Comparison of ENCODE assay signal across 8 cellular contexts in the genomic region with DNA sequence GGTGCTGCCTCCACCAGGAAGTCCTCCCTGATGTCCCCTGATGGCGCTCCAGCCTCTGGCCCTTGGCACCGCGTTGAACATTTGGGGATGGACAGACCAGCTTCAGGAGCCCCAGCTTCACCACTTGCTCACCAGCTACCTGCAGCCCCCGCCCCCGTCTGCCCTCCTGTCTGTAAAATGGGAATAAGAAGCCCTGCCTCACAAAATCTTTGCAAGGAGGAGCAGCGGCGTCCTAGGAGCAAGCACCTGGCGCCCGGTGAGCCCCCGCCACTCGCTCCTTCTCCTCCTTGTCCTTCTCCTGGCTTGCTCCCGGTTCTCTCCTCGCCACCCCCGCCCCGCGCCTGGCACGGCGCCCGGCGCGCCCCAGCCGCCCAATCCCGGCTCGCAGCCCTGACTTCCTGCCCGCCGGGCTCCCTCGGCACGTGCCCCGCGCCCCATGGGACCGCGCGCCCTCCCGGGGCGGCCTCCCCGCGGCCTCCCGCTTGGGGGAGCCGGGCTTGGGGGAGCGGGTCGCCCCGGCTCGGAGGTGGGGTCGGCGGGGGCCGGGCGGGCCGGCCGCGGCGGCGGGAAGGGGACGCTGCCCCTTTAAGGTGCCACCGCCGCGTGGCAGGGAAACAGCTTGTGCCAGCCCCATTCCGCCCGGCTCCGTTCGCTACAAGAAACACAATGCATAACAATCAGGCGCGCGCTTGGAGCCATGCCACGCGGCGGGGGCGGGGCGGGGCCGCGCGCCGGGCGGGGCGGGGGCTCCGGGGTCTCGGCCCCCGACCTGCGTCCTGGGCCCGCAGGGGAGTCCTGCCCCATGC. TPM values are rescaled to one million over a fixed set of nuclear protein-coding genes. Genes with fewer than 3 reads are reported as not detected.
A peak's percentile ranks its signal among the peaks of the same experiment; 100 is the strongest.
DNase-seq lines count a peak whose midpoint lies in the region; ATAC-seq and TF ChIP-seq lines count a peak whose summit lies in the region.

No MANE protein-coding gene starts in this region.

- in situ Hi-C loops in SK-MEL-5 (cut with HindIII; ENCODE audit: low pct_unique_long_range_greater_than_20kb, low sequenced_read_pairs) = no loop called here

- no peaks in the 10 kb centered on the region for H3K9me3 Mint-ChIP-seq in Calu3 (ENCODE audit: low read depth, unreplicated experiment)
- no peaks in the 10 kb centered on the region for H3K9me3 Mint-ChIP-seq in activated naive CD4-positive, alpha-beta T cell treated with anti-CD3 and anti-CD28 coated beads, Interleukin-2, amount 50 U/mL, for 24 hours

- peak overlapping the region; percentile 99 for H3K4me2 ChIP-seq in Karpas-422 (ENCODE audit: low read depth, low read length, poor library complexity, severe bottlenecking)

- no peaks in the 10 kb centered on the region for H3K9me2 ChIP-seq in Karpas-422 (replicated peaks; ENCODE audit: insufficient read depth, low read length)

- no peak overlapping the region for H3K27ac ChIP-seq in Karpas-422 (ENCODE audit: low read length)

- 0 out of 2 replicates have a peak, but pooled peaks cover 4% of the 10 kb centered on the region for H3K27me3 ChIP-seq in Karpas-422 (ENCODE audit: low read length)

- peak overlapping the region; percentile 75 for H3K27ac Mint-ChIP-seq in Calu3 (ENCODE audit: unreplicated experiment)
- no peak overlapping the region for H3K27ac Mint-ChIP-seq in activated naive CD4-positive, alpha-beta T cell treated with anti-CD3 and anti-CD28 coated beads, Interleukin-2, amount 50 U/mL, for 24 hours

- H3K4me1 Mint-ChIP-seq in Calu3 (ENCODE audit: low read depth, unreplicated experiment) = peaks cover 48% of the 10 kb centered on the region
- peaks cover 9% of the 10 kb centered on the region for H3K4me1 Mint-ChIP-seq in activated naive CD4-positive, alpha-beta T cell treated with anti-CD3 and anti-CD28 coated beads, Interleukin-2, amount 50 U/mL, for 24 hours

- intact Hi-C loops in Calu3 (cut with micrococcal nuclease; ENCODE audit: unreplicated experiment) = loop anchor here (1.0 to 5.0 kb wide), 7 partner anchors 15 to 480 kb away; partner anchors contain the start of gene PSMD3
- intact Hi-C loops in cardiac septum (cut with DNase I) = loop anchor here (5.0 kb wide), 1 partner anchor 45 kb away; no protein-coding TSS in a partner anchor

- DNase-seq in Calu3 (peak; percentile 100), Karpas-422 (peak; percentile 82), SK-MEL-5 (ENCODE audit: low read depth, low spot score) (peak; percentile 73), cardiac septum (ENCODE audit: low spot score) (peak; percentile 81), pulmonary artery endothelial cell (ENCODE audit: low read depth, low spot score) (peak; percentile 15)

- H2AFZ ChIP-seq in Karpas-422 (ENCODE audit: low read length) = 0 out of 2 replicates have a peak overlapping the region, but pooled peaks have one; percentile 58

- no peaks in the 10 kb centered on the region for H3K36me3 ChIP-seq in Karpas-422 (ENCODE audit: insufficient read depth, low read length)

- H3K9me3 ChIP-seq in Karpas-422 (ENCODE audit: low read length) = no peaks in the 10 kb centered on the region

- ATAC-seq in HG03378 (IDR thresholded peaks at IDR 0.05; ENCODE audit: unreplicated experiment) = no peak
- ATAC-seq in GM21423 (IDR thresholded peaks at IDR 0.05; ENCODE audit: unreplicated experiment) = no peak

- CTCF ChIA-PET in Calu3 (lab: Charles Lee) = interaction anchor here (0.6 to 161.2 kb wide), 43 partner anchors 3 to 1090 kb away, joined by 3 to 42089 read pairs (median 6); partner anchors contain the start of genes CSF3, ERBB2, GRB7 and GSDMA

- no peaks in the 10 kb centered on the region for H3K79me2 ChIP-seq in Karpas-422 (ENCODE audit: low read length)

- peak overlapping the region; percentile 76 for H3K4me3 Mint-ChIP-seq in Calu3 (ENCODE audit: low read depth, unreplicated experiment)
- H3K4me3 Mint-ChIP-seq in activated naive CD4-positive, alpha-beta T cell treated with anti-CD3 and anti-CD28 coated beads, Interleukin-2, amount 50 U/mL, for 24 hours = peak overlapping the region; percentile 82

- no TSS peak for BruUV-seq in Calu3 (replicated peaks; lab: Mats Ljungman, UMichigan)

- H3K9ac ChIP-seq in Karpas-422 (ENCODE audit: low read length) = peak overlapping the region; percentile 72

- H3K36me3 Mint-ChIP-seq in Calu3 (ENCODE audit: insufficient read depth, unreplicated experiment) = peaks cover 64% of the 10 kb centered on the region
- no peaks in the 10 kb centered on the region for H3K36me3 Mint-ChIP-seq in activated naive CD4-positive, alpha-beta T cell treated with anti-CD3 and anti-CD28 coated beads, Interleukin-2, amount 50 U/mL, for 24 hours

- no peaks in the 10 kb centered on the region for H4K20me1 ChIP-seq in Karpas-422 (ENCODE audit: insufficient read depth, low read depth, low read length)

- peak overlapping the region; percentile 73 for H3K4me3 ChIP-seq in Karpas-422 (ENCODE audit: low read length)

- peaks cover 94% of the 10 kb centered on the region for H3K27me3 Mint-ChIP-seq in Calu3 (ENCODE audit: unreplicated experiment)
- peaks cover 5% of the 10 kb centered on the region for H3K27me3 Mint-ChIP-seq in activated naive CD4-positive, alpha-beta T cell treated with anti-CD3 and anti-CD28 coated beads, Interleukin-2, amount 50 U/mL, for 24 hours

- no peak for TF ChIP-seq CTCF in Calu3 (IDR thresholded peaks at IDR 0.05; ENCODE audit: unreplicated experiment)

- H3K4me1 ChIP-seq in Karpas-422 (ENCODE audit: low read length) = peaks cover 36% of the 10 kb centered on the region

RNA-seq across cellular contexts. Expression of gene PPP1R1B, which starts 9.1 kb away (rescaled TPM):
- total RNA-seq in Calu3 (2022) (8.3 and 11.1 TPM in 2 replicates), cardiac septum (1.2 TPM), pulmonary artery endothelial cell (not detected in 2 replicates)
- total RNA-seq in Karpas-422 (2014; rRNA removed; shearing (Covaris generic); ENCODE audit: low replicate concordance) = not detected in 2 replicates
- total RNA-seq in SK-MEL-5 (2014; rRNA removed; shearing (Covaris generic)) = 0.08 TPM in 1 of 2 replicates, not detected in the other
- not detected in 2 replicates for polyA plus RNA-seq in SK-MEL-5 (2015; cell fraction: cytosol; rRNA removed)
- polyA plus RNA-seq in SK-MEL-5 (2015; cell fraction: nucleus; rRNA removed) = not detected in 2 replicates

RNA-seq across cellular contexts. Expression of gene NEUROD2, which starts 9.9 kb away (rescaled TPM):
- total RNA-seq in Calu3 (2022) (not detected in 2 replicates), cardiac septum (0.08 TPM), pulmonary artery endothelial cell (not detected in 2 replicates)
- not detected in 2 replicates for total RNA-seq in Karpas-422 (2014; rRNA removed; shearing (Covaris generic); ENCODE audit: low replicate concordance)
- not detected in 2 replicates for total RNA-seq in SK-MEL-5 (2014; rRNA removed; shearing (Covaris generic))
- polyA plus RNA-seq in SK-MEL-5 (2015; cell fraction: cytosol; rRNA removed) = not detected in 2 replicates
- polyA plus RNA-seq in SK-MEL-5 (2015; cell fraction: nucleus; rRNA removed) = not detected in 2 replicates

RNA-seq across cellular contexts. Expression of gene STARD3, which starts 19.3 kb away (rescaled TPM):
- 2,579 and 2,697 TPM in 2 replicates for total RNA-seq in Calu3 (2022)
- total RNA-seq in Karpas-422 (2014; rRNA removed; shearing (Covaris generic); ENCODE audit: low replicate concordance) = 42.9 and 43.5 TPM in 2 replicates
- total RNA-seq in SK-MEL-5 (2014; rRNA removed; shearing (Covaris generic)) = 21.2 and 32.9 TPM in 2 replicates
- polyA plus RNA-seq in SK-MEL-5 (2015; cell fraction: cytosol; rRNA removed) = 127 and 138 TPM in 2 replicates
- 182 and 250 TPM in 2 replicates for polyA plus RNA-seq in SK-MEL-5 (2015; cell fraction: nucleus; rRNA removed)
- total RNA-seq in cardiac septum = 21.9 TPM
- 25.4 and 36.5 TPM in 2 replicates for total RNA-seq in pulmonary artery endothelial cell

RNA-seq across cellular contexts. Expression of gene TCAP, which starts 47.5 kb away (rescaled TPM):
- 51.5 and 61.1 TPM in 2 replicates for total RNA-seq in Calu3 (2022)
- total RNA-seq in Karpas-422 (2014; rRNA removed; shearing (Covaris generic); ENCODE audit: low replicate concordance) = 1.5 and 1.9 TPM in 2 replicates
- 0.05 and 0.53 TPM in 2 replicates for total RNA-seq in SK-MEL-5 (2014; rRNA removed; shearing (Covaris generic))
- polyA plus RNA-seq in SK-MEL-5 (2015; cell fraction: cytosol; rRNA removed) = 0.29 and 0.92 TPM in 2 replicates
- 3.2 and 3.5 TPM in 2 replicates for polyA plus RNA-seq in SK-MEL-5 (2015; cell fraction: nucleus; rRNA removed)
- total RNA-seq in cardiac septum = 4,725 TPM
- total RNA-seq in pulmonary artery endothelial cell = 0.07 and 0.18 TPM in 2 replicates

RNA-seq across cellular contexts. Expression of gene PNMT, which starts 50.6 kb away (rescaled TPM):
- total RNA-seq in Calu3 (2022) (1.3 and 3.2 TPM in 2 replicates), cardiac septum (10.9 TPM), pulmonary artery endothelial cell (not detected in 2 replicates)
- total RNA-seq in Karpas-422 (2014; rRNA removed; shearing (Covaris generic); ENCODE audit: low replicate concordance) = 6.8 TPM in 1 of 2 replicates, not detected in the other
- total RNA-seq in SK-MEL-5 (2014; rRNA removed; shearing (Covaris generic)) = not detected in 2 replicates
- not detected in 2 replicates for polyA plus RNA-seq in SK-MEL-5 (2015; cell fraction: cytosol; rRNA removed)
- polyA plus RNA-seq in SK-MEL-5 (2015; cell fraction: nucleus; rRNA removed) = not detected in 2 replicates

Comparison
In these comparisons a context has a peak if more than half of its experiments do, and no peak if none do; other contexts are left out.
1. DNase-seq: peak in every context shown above with its lines; median percentile 100 in Calu3; 82 in Karpas-422; 81 in cardiac septum; 73 in SK-MEL-5; 15 in pulmonary artery endothelial cell.
2. RNA of gene STARD3, which starts 19.3 kb away (total RNA-seq): 2,579 to 2,697 TPM in Calu3; 42.9 to 43.5 TPM in Karpas-422, 21.2 to 32.9 TPM in SK-MEL-5, 25.4 to 36.5 TPM in pulmonary artery endothelial cell and 21.9 TPM in cardiac septum (single experiment); every median in the first group is over 10 times any median in the second.